Comparison of ENCODE assay signal across 1 cellular context in the genomic region with DNA sequence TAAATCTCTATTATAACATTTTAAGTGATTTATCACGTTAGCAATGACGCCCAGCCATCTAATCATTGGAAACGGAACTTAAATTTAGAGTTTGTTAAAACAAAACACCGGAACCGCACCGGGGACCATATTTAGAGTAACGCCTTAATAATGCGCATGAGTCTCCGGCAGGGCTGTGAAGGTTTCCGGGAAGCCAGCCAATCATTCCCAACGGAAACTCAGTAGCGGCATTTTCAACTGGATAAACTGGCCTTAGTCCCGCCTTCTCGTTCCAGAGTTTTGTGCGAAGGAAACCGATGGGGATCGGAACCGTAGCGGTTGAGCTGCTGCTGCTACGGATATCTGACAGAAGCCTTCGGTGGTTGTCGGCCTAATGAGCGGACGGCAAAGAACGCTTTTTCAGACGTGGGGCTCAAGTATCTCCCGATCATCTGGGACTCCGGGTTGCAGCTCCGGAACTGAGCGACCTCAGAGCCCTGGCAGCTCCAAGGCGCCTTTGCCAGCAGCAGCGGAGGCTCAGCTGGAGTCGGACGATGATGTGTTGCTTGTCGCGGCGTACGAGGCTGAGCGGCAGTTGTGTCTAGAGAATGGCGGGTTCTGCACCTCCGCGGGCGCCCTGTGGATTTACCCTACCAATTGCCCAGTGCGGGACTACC.
TF ChIP-seq lines count a peak whose summit lies in the region.

A gene with protein sequence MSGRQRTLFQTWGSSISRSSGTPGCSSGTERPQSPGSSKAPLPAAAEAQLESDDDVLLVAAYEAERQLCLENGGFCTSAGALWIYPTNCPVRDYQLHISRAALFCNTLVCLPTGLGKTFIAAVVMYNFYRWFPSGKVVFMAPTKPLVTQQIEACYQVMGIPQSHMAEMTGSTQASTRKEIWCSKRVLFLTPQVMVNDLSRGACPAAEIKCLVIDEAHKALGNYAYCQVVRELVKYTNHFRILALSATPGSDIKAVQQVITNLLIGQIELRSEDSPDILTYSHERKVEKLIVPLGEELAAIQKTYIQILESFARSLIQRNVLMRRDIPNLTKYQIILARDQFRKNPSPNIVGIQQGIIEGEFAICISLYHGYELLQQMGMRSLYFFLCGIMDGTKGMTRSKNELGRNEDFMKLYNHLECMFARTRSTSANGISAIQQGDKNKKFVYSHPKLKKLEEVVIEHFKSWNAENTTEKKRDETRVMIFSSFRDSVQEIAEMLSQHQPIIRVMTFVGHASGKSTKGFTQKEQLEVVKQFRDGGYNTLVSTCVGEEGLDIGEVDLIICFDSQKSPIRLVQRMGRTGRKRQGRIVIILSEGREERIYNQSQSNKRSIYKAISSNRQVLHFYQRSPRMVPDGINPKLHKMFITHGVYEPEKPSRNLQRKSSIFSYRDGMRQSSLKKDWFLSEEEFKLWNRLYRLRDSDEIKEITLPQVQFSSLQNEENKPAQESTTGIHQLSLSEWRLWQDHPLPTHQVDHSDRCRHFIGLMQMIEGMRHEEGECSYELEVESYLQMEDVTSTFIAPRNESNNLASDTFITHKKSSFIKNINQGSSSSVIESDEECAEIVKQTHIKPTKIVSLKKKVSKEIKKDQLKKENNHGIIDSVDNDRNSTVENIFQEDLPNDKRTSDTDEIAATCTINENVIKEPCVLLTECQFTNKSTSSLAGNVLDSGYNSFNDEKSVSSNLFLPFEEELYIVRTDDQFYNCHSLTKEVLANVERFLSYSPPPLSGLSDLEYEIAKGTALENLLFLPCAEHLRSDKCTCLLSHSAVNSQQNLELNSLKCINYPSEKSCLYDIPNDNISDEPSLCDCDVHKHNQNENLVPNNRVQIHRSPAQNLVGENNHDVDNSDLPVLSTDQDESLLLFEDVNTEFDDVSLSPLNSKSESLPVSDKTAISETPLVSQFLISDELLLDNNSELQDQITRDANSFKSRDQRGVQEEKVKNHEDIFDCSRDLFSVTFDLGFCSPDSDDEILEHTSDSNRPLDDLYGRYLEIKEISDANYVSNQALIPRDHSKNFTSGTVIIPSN (N-terminal part only) (plus strand): TSS at position 272 of the 656 bp plus-strand sequence. CDS start 102 bp downstream, at position 374.

TF ChIP-seq in SK-N-SH, 30 proteins besides CTCF, POLR2A, EP300 and RAD21 (continued from another document):
- TF ChIP-seq, protein P1, sequence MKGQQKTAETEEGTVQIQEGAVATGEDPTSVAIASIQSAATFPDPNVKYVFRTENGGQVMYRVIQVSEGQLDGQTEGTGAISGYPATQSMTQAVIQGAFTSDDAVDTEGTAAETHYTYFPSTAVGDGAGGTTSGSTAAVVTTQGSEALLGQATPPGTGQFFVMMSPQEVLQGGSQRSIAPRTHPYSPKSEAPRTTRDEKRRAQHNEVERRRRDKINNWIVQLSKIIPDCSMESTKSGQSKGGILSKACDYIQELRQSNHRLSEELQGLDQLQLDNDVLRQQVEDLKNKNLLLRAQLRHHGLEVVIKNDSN (IDR thresholded peaks at IDR 0.05; ENCODE audit: borderline replicate concordance, low read depth), result no peak
- TF ChIP-seq, protein P2, sequence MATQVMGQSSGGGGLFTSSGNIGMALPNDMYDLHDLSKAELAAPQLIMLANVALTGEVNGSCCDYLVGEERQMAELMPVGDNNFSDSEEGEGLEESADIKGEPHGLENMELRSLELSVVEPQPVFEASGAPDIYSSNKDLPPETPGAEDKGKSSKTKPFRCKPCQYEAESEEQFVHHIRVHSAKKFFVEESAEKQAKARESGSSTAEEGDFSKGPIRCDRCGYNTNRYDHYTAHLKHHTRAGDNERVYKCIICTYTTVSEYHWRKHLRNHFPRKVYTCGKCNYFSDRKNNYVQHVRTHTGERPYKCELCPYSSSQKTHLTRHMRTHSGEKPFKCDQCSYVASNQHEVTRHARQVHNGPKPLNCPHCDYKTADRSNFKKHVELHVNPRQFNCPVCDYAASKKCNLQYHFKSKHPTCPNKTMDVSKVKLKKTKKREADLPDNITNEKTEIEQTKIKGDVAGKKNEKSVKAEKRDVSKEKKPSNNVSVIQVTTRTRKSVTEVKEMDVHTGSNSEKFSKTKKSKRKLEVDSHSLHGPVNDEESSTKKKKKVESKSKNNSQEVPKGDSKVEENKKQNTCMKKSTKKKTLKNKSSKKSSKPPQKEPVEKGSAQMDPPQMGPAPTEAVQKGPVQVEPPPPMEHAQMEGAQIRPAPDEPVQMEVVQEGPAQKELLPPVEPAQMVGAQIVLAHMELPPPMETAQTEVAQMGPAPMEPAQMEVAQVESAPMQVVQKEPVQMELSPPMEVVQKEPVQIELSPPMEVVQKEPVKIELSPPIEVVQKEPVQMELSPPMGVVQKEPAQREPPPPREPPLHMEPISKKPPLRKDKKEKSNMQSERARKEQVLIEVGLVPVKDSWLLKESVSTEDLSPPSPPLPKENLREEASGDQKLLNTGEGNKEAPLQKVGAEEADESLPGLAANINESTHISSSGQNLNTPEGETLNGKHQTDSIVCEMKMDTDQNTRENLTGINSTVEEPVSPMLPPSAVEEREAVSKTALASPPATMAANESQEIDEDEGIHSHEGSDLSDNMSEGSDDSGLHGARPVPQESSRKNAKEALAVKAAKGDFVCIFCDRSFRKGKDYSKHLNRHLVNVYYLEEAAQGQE (IDR thresholded peaks at IDR 0.05; ENCODE audit: low read depth, low read length), result no peak
- no peak for TF ChIP-seq TAF1 (IDR thresholded peaks at IDR 0.05; ENCODE audit: borderline replicate concordance, low read depth, low read length)
